Comparison of ENCODE assay signal across 8 cellular contexts in genomic region chr10:98446121-98446655, GRCh38.
DNase-seq lines count a peak whose midpoint lies in the region; ATAC-seq lines count a peak whose summit lies in the region.

No MANE protein-coding gene starts in this region.

- peak overlapping the region; percentile 76 for H3K4me3 ChIP-seq in BLaER1
- peak overlapping the region; percentile 88 to 90 for H3K4me3 ChIP-seq in duodenal mucosa (ENCODE audit: low read depth in 1 of 2, low read length in 2 of 2)

- no peaks in the 10 kb centered on the region for H3K9me3 ChIP-seq in BLaER1
- H3K9me3 ChIP-seq in duodenal mucosa (ENCODE audit: control insufficient read depth in 1 of 2, low read length in 2 of 2): no peaks in the 10 kb centered on the region

- H3K36me3 ChIP-seq in BLaER1 (peaks cover 39% of the 10 kb centered on the region), duodenal mucosa (ENCODE audit: control insufficient read depth in 1 of 2, insufficient read depth in 2 of 2, low read length in 2 of 2) (peaks cover 18 to 33% of the 10 kb centered on the region in 2 donors)

- H3K4me2 ChIP-seq in BLaER1: peak overlapping the region; percentile 87

- H3K9ac ChIP-seq in BLaER1 (peak overlapping the region; percentile 84), duodenal mucosa (ENCODE audit: low read depth in 1 of 2, low read length in 2 of 2) (peak overlapping the region; percentile 80 to 82)

- H3K27me3 ChIP-seq in BLaER1: no peaks in the 10 kb centered on the region
- H3K27me3 ChIP-seq in duodenal mucosa (ENCODE audit: control insufficient read depth in 1 of 2, insufficient read depth in 2 of 2, low read length in 2 of 2): no peaks in the 10 kb centered on the region

- peaks cover 36% of the 10 kb centered on the region for H3K4me1 ChIP-seq in BLaER1
- peaks cover 18 to 25% of the 10 kb centered on the region in 2 donors for H3K4me1 ChIP-seq in duodenal mucosa (ENCODE audit: control insufficient read depth in 1 of 2, insufficient read depth in 2 of 2, low read length in 2 of 2)

- peaks cover 41% of the 10 kb centered on the region for H4K20me1 ChIP-seq in BLaER1

- peak; percentile 62 for DNase-seq in T1000 (lab: John Stamatoyannopoulos, UW)
- DNase-seq in medulla oblongata (ENCODE audit: extremely low spot score): peak; percentile 37
- DNase-seq in stimulated activated naive CD4-positive, alpha-beta T cell treated with Interleukin-2 at 50 U/mL for 16 hours (lab: John Stamatoyannopoulos, UW): peak; percentile 42
- DNase-seq in GM19240 (ENCODE audit: insufficient read length, low spot score): no peak

- peak; percentile 20 for ATAC-seq in GM19372 (IDR thresholded peaks at IDR 0.05; ENCODE audit: low read depth, unreplicated experiment)
- peak; percentile 35 for ATAC-seq in HG03439 (IDR thresholded peaks at IDR 0.05; ENCODE audit: unreplicated experiment)

- peak overlapping the region; percentile 81 for H3K27ac ChIP-seq in BLaER1
- peak overlapping the region; percentile 71 for H3K27ac ChIP-seq in duodenal mucosa (ENCODE audit: low read depth, low read length)
